In the genomic region with DNA sequence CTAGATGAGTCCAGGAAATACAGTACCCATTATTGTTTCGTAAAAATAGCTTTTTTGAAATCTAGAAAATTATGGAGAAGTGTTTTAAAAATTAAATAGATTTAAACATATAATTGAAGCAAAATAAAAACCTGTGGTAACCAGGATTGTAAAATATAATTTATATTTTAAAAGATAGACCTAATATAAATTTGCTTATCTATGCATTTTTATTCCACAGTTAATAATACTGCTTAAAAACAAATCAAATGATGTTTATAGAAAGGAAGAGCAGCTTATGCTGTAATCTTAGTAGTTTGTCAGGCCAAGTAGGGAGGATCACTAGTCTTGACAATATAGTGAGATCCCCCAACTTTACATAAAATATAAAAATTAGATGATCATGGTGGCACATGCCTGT, we compare ENCODE assay signal across 7 cellular contexts.
"Had no signal": no experiment of that assay in that cellular context is flagged by ENCODE, and none has a peak within 500 bp of the region (broad histone marks: within the 10 kb centered on the region; RNA-seq: fewer than 3 reads in every experiment).

No MANE protein-coding gene starts in this region.

- ATAC-seq: GM12878 had no signal

- FAIRE-seq: GM12878, GM12891, GM12892, GM18507, GM19239 had no signal

- DNase-seq: GDM1, GF-D8 had no signal

- H3K4me3 ChIP-seq: GM12878 had no signal
